ENCODE assay signal across 16 cellular contexts in the genomic region with DNA sequence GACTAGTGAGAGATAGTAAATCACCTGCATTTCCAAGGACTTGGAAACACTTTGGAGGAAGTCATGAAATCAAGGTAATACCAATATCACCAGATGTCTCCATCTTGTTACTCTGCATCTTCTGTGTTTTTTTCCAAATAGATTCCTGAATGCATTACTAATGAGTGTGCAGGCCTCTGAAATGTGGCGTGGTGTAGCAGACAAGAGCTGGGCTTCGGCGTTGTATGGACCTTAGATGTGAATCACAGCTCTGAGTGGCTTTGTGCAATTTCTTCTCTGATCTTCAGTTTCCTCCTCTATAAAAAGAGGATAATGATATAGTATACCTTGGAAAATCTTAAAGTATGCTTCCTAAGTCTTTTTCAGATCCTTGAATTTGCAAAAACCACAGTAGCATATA. TPM values are rescaled to one million over a fixed set of nuclear protein-coding genes. Genes with fewer than 3 reads are reported as not detected.
DNase-seq lines count a peak whose midpoint lies in the region; ATAC-seq and TF ChIP-seq lines count a peak whose summit lies in the region.
"Had no signal": no experiment of that assay in that cellular context is flagged by ENCODE, and none has a peak within 500 bp of the region (broad histone marks: within the 10 kb centered on the region; RNA-seq: fewer than 3 reads in every experiment).

No MANE protein-coding gene starts in this region.

- no peak overlapping the region for H3K18ac ChIP-seq in trophoblast cell (ENCODE audit: low read length)

- peaks cover 0 to 3% (median 0%) of the 10 kb centered on the region in 5 donors for H3K27me3 Mint-ChIP-seq in naive thymus-derived CD8-positive, alpha-beta T cell

- no peak overlapping the region for H4K91ac ChIP-seq in trophoblast cell (ENCODE audit: low read depth, low read length)

- H3K9me3 Mint-ChIP-seq in naive thymus-derived CD8-positive, alpha-beta T cell, result no peaks in the 10 kb centered on the region
- H3K9me3 Mint-ChIP-seq: stimulated activated effector memory CD8-positive, alpha-beta T cell treated with anti-CD3 and anti-CD28 coated beads, Interleukin-12 subunit alpha, Interleukin-12 subunit beta, amount 100 ng/mL, for 72 hours had no signal

- H3K27me3 ChIP-seq in MG63 (no peaks in the 10 kb centered on the region), trophoblast cell (ENCODE audit: insufficient read depth, low read length) (no peaks in the 10 kb centered on the region)

- POLR2A ChIA-PET in naive thymus-derived CD8-positive, alpha-beta T cell (lab: Charles Lee), result no interaction called here

- peaks cover under 1% of the 10 kb centered on the region for H3K79me1 ChIP-seq in trophoblast cell (ENCODE audit: low read length)

- H3K14ac ChIP-seq in trophoblast cell (ENCODE audit: low read length), result no peak overlapping the region

- H2BK120ac ChIP-seq in trophoblast cell (ENCODE audit: insufficient read depth, low read length, poor library complexity), result no peak overlapping the region

- no peak overlapping the region for H2AK5ac ChIP-seq in trophoblast cell (ENCODE audit: low read length)

- no peak overlapping the region for H3K4me3 Mint-ChIP-seq in naive thymus-derived CD8-positive, alpha-beta T cell
- H3K4me3 Mint-ChIP-seq: stimulated activated effector memory CD8-positive, alpha-beta T cell treated with anti-CD3 and anti-CD28 coated beads, Interleukin-12 subunit alpha, Interleukin-12 subunit beta, amount 100 ng/mL, for 72 hours had no signal

- no peaks in the 10 kb centered on the region for H3K79me2 ChIP-seq in trophoblast cell (ENCODE audit: control insufficient read depth, insufficient read depth, low read length, poor library complexity)

- no peak overlapping the region for H3K23ac ChIP-seq in trophoblast cell (ENCODE audit: low read length)

- H3K4me1 Mint-ChIP-seq in naive thymus-derived CD8-positive, alpha-beta T cell, result no peaks in the 10 kb centered on the region

- no peak for ATAC-seq in HG03025 (IDR thresholded peaks at IDR 0.05; ENCODE audit: low FRiP score, unreplicated experiment)
- ATAC-seq in naive thymus-derived CD8-positive, alpha-beta T cell, result no peak
- no peak for ATAC-seq in GM18517 (IDR thresholded peaks at IDR 0.05; ENCODE audit: unreplicated experiment)
- ATAC-seq: stimulated activated effector memory CD8-positive, alpha-beta T cell treated with anti-CD3 and anti-CD28 coated beads, Interleukin-12 subunit alpha, Interleukin-12 subunit beta, amount 100 ng/mL, for 72 hours had no signal

- no peak overlapping the region for H4K12ac ChIP-seq in trophoblast cell (ENCODE audit: low read depth, low read length)

- H2BK12ac ChIP-seq in trophoblast cell (ENCODE audit: low read length), result no peak overlapping the region

- H2BK5ac ChIP-seq in trophoblast cell (ENCODE audit: low read depth, low read length, poor library complexity), result no peak overlapping the region

- DNase-seq in EL, result peak; percentile 87
- peak; percentile 39 for DNase-seq in MG63
- DNase-seq in cardiac fibroblast (ENCODE audit: low read depth in 2 of 2), result peak; percentile 26 to 83
- peak; percentile 4 to 30 for DNase-seq in trophoblast cell
- DNase-seq in naive thymus-derived CD8-positive, alpha-beta T cell, result no peak
- no peak for DNase-seq in activated naive CD4-positive, alpha-beta T cell treated with Interleukin-2 at 50 U/mL for 16 hours
- DNase-seq: activated CD4-positive, alpha-beta T cell treated with anti-CD3 and anti-CD28 coated beads for 4 hours; activated CD8-positive, alpha-beta memory T cell treated with anti-CD3 and anti-CD28 coated beads, Interleukin-2, amount 50 U/mL, for 48 hours; activated naive CD4-positive, alpha-beta T cell; NCI-H2029; NCI-H524 treated with DMSO at 0.1 percent for 48 hours; transverse colon had no signal

- H3K4me3 ChIP-seq in MG63 (no peak overlapping the region), cardiac fibroblast (replicated peaks in 1 of 2; ENCODE audit: low read depth in 2 of 2, low read length in 2 of 2) (no peak overlapping the region), trophoblast cell (ENCODE audit: low read depth, low read length) (no peak overlapping the region)
- H3K4me3 ChIP-seq: transverse colon had no signal

- no peaks in the 10 kb centered on the region for H3K36me3 Mint-ChIP-seq in naive thymus-derived CD8-positive, alpha-beta T cell
- H3K36me3 Mint-ChIP-seq: stimulated activated effector memory CD8-positive, alpha-beta T cell treated with anti-CD3 and anti-CD28 coated beads, Interleukin-12 subunit alpha, Interleukin-12 subunit beta, amount 100 ng/mL, for 72 hours had no signal

- H3K9me3 ChIP-seq in MG63 (no peaks in the 10 kb centered on the region), trophoblast cell (ENCODE audit: insufficient read depth, low read depth, low read length) (no peaks in the 10 kb centered on the region)
- H3K9me3 ChIP-seq: transverse colon had no signal

- H3K27ac ChIP-seq in trophoblast cell (ENCODE audit: low read depth, low read length), result no peak overlapping the region
- H3K27ac ChIP-seq: transverse colon had no signal

- H3K36me3 ChIP-seq in MG63, result peaks cover 60% of the 10 kb centered on the region
- H3K36me3 ChIP-seq in trophoblast cell (ENCODE audit: control insufficient read depth in 1 of 2, insufficient read depth in 2 of 2, low read length in 2 of 2), result no peaks in the 10 kb centered on the region
- H3K36me3 ChIP-seq: transverse colon had no signal

- WGBS in trophoblast cell (ENCODE audit: extremely low coverage, insufficient coverage, insufficient read length), result no CpG with 5 or more reads among the region's 3 CpGs

- H4K8ac ChIP-seq in trophoblast cell (ENCODE audit: low read depth, low read length), result no peak overlapping the region

- H3K4me2 ChIP-seq in trophoblast cell (ENCODE audit: low read length), result no peak overlapping the region

- H3K27ac Mint-ChIP-seq in naive thymus-derived CD8-positive, alpha-beta T cell, result no peak overlapping the region
- H3K27ac Mint-ChIP-seq: stimulated activated effector memory CD8-positive, alpha-beta T cell treated with anti-CD3 and anti-CD28 coated beads, Interleukin-12 subunit alpha, Interleukin-12 subunit beta, amount 100 ng/mL, for 72 hours had no signal

- no peak for TF ChIP-seq CTCF in cardiac fibroblast (IDR thresholded peaks at IDR 0.05; ENCODE audit: low read depth, low read length)

- no peak overlapping the region for H3K9ac ChIP-seq in trophoblast cell (ENCODE audit: low read length)

- no peak overlapping the region for H2AFZ ChIP-seq in trophoblast cell (ENCODE audit: insufficient read depth, low read length, poor library complexity)

- peaks cover 0 to 6% of the 10 kb centered on the region in 2 experiments for H3K4me1 ChIP-seq in trophoblast cell (ENCODE audit: control insufficient read depth in 1 of 2, insufficient read depth in 2 of 2, low read length in 2 of 2)

- H3K4ac ChIP-seq in trophoblast cell (ENCODE audit: low read depth, low read length), result no peak overlapping the region

RNA-seq across cellular contexts. Expression of gene MYPN, which starts 9.6 kb away (rescaled TPM):
- total RNA-seq in MG63 (2014; rRNA removed; shearing (Covaris generic); ENCODE audit: low replicate concordance), result 28.9 and 31.3 TPM in 2 replicates
- 0.01 TPM in 2 replicates for polyA plus RNA-seq in trophoblast cell (2013)
- not detected for total RNA-seq in naive thymus-derived CD8-positive, alpha-beta T cell
- polyA plus RNA-seq in naive thymus-derived CD8-positive, alpha-beta T cell, result not detected
- total RNA-seq: H1 had no signal
- polyA plus RNA-seq: H1 had no signal

RNA-seq across cellular contexts. Expression of gene HERC4, which starts 24.7 kb away (rescaled TPM):
- 129 and 171 TPM in 2 replicates for total RNA-seq in MG63 (2014; rRNA removed; shearing (Covaris generic); ENCODE audit: low replicate concordance)
- 20.1 and 20.5 TPM in 2 replicates for polyA plus RNA-seq in trophoblast cell (2013)
- 100 to 1,000 TPM in 1 of 2 experiments, 10 to 100 TPM in 1; 99.4 to 106 TPM for total RNA-seq in naive thymus-derived CD8-positive, alpha-beta T cell
- polyA plus RNA-seq in naive thymus-derived CD8-positive, alpha-beta T cell, result 10 to 100 TPM; 18.1 to 24.0 (median 18.7) TPM

Comparison
In these comparisons a context has a peak if more than half of its experiments do, and no peak if none do; other contexts are left out.
1. DNase-seq: peak in EL (single experiment), MG63 (single experiment), cardiac fibroblast (2 of 2) and trophoblast cell (2 of 2); none in naive thymus-derived CD8-positive, alpha-beta T cell (0 of 10) and activated naive CD4-positive, alpha-beta T cell treated with Interleukin-2 at 50 U/mL for 16 hours (single experiment).
2. RNA of gene MYPN, which starts 9.6 kb away (total RNA-seq): 28.9 to 31.3 TPM in MG63; not detected in naive thymus-derived CD8-positive, alpha-beta T cell; every median in the first group is over 10 times any median in the second.